In genomic region chr1:224582041-224582440, GRCh38 we compare ENCODE assay signal across 16 cellular contexts.
"Had no signal": no experiment of that assay in that cellular context is flagged by ENCODE, and none has a peak within 500 bp of the region (broad histone marks: within the 10 kb centered on the region; RNA-seq: fewer than 3 reads in every experiment).

No MANE protein-coding gene starts in this region.

- DNase-seq: activated B cell treated with CpG ODN at 0.5 μM for 24 hours; activated CD4-positive, alpha-beta T cell treated with anti-CD3 and anti-CD28 coated beads, Interleukin-2, amount 10 ng/mL, durations not matched to agents 24 days and 14 days; activated naive CD8-positive, alpha-beta T cell treated with anti-CD3 and anti-CD28 coated beads, Interleukin-2, amount 10 ng/mL, durations not matched to agents 7 days and 5 days; brain microvascular endothelial cell; cortex of kidney; effector CD4-positive, alpha-beta T cell; esophagus squamous epithelium; hippocampal formation; kidney; left ventricle myocardium inferior; right cardiac atrium; small intestine; stimulated activated CD4-positive, alpha-beta T cell treated with anti-CD3 and anti-CD28 coated beads, Interleukin-4, amount 100 ng/mL, for 4 hours; stimulated activated CD8-positive, alpha-beta memory T cell treated with anti-CD3 and anti-CD28 coated beads, Interleukin-4, amount 100 ng/mL, for 48 hours; stimulated activated naive CD8-positive, alpha-beta T cell treated with anti-CD3 and anti-CD28 coated beads, Interleukin-15, Interleukin-2, amounts not matched to agents 100 U/mL and 50 U/mL, for 24 hours; transverse colon had no signal

- H3K27ac ChIP-seq: brain microvascular endothelial cell, esophagus squamous epithelium, left ventricle myocardium inferior, transverse colon had no signal

- H3K4me1 ChIP-seq: esophagus squamous epithelium, left ventricle myocardium inferior, transverse colon had no signal

- H3K9me3 ChIP-seq: transverse colon had no signal

- ATAC-seq: right cardiac atrium; stimulated activated naive CD8-positive, alpha-beta T cell treated with anti-CD3 and anti-CD28 coated beads, Interleukin-15, Interleukin-2, amounts not matched to agents 100 U/mL and 50 U/mL, for 24 hours had no signal

- H3K36me3 ChIP-seq: brain microvascular endothelial cell, esophagus squamous epithelium, left ventricle myocardium inferior, transverse colon had no signal

- H3K27me3 ChIP-seq: brain microvascular endothelial cell, esophagus squamous epithelium, transverse colon had no signal

- H3K4me3 ChIP-seq: esophagus squamous epithelium, left ventricle myocardium inferior, transverse colon had no signal
